ENCODE assay signal across 11 cellular contexts in the genomic region with DNA sequence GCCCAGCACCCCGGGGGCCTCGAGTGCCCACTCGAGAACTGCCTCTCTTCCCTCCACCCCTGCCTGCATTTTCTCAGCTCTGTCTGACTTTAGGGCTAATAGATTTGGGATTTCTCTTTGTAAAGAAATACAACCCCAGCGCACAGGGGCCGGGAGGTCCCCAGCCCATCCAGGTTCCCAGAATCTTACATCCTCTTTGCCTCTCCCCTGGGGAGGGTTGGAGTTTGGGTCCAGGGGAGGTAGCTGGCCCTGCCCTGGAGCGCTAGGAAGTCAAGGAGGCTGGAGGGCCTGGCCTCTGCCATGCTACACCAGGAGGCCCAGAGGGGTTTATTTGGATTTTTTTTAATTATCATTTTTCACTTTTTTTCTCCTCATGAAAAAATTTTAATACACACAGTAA.
A peak's percentile ranks its signal among the peaks of the same experiment; 100 is the strongest.
DNase-seq lines count a peak whose midpoint lies in the region; ATAC-seq and TF ChIP-seq lines count a peak whose summit lies in the region.
"Had no signal": no experiment of that assay in that cellular context is flagged by ENCODE, and none has a peak within 500 bp of the region (broad histone marks: within the 10 kb centered on the region; RNA-seq: fewer than 3 reads in every experiment).

No MANE protein-coding gene starts in this region.

- peak overlapping the region in 1 of 3 donors; percentile 15 for H3K4me3 ChIP-seq in breast epithelium
- peak overlapping the region; percentile 41; the same call in 1 of the 2 replicates for H3K4me3 ChIP-seq in PC-3 (ENCODE audit: low read length)
- peak overlapping the region; percentile 25; the same call in 1 of the 2 replicates for H3K4me3 ChIP-seq in iPS-18c (ENCODE audit: insufficient read depth, low read depth, low read length)
- peak overlapping the region; percentile 27 to 29 for H3K4me3 ChIP-seq in stomach smooth muscle (ENCODE audit: low read length in 2 of 2)
- no peak overlapping the region for H3K4me3 ChIP-seq in naive thymus-derived CD4-positive, alpha-beta T cell (ENCODE audit: low read length)
- H3K4me3 ChIP-seq: body of pancreas had no signal

- H3K27me3 Mint-ChIP-seq in MCF 10A (ENCODE audit: insufficient read depth, unreplicated experiment): no peaks in the 10 kb centered on the region
- peaks cover 0 to 8% (median 4%) of the 10 kb centered on the region in 5 donors for H3K27me3 Mint-ChIP-seq in naive thymus-derived CD4-positive, alpha-beta T cell

- H3K79me2 ChIP-seq in PC-3 (ENCODE audit: low read length): no peaks in the 10 kb centered on the region

- TF ChIP-seq CTCF in MCF 10A (IDR thresholded peaks at IDR 0.05; ENCODE audit: unreplicated experiment): no peak
- no peak for TF ChIP-seq CTCF in breast epithelium (IDR thresholded peaks at IDR 0.05)
- no peak for TF ChIP-seq CTCF in PC-3 (conservative IDR thresholded peaks at IDR 0.05; ENCODE audit: low read depth, low read length)

- intact Hi-C loops in MCF 10A (cut with micrococcal nuclease): loop anchor here (2.0 to 5.0 kb wide), 3 partner anchors 102 to 343 kb away; no protein-coding TSS in a partner anchor
- intact Hi-C loops in breast epithelium (cut with DNase I; ENCODE audit: low total_unique reads): no loop called here
- intact Hi-C loops in PC-3 (cut with micrococcal nuclease): loop anchor here (5.0 kb wide), 1 partner anchor 238 kb away; no protein-coding TSS in a partner anchor
- intact Hi-C loops in naive thymus-derived CD4-positive, alpha-beta T cell (cut with micrococcal nuclease): loop anchor here in 1 of 2 donors (5.0 kb wide), 1 partner anchor 628 kb away; no protein-coding TSS in a partner anchor

- H2AFZ ChIP-seq in PC-3 (ENCODE audit: low read length): peak overlapping the region; percentile 79

- no peaks in the 10 kb centered on the region for H3K36me3 Mint-ChIP-seq in MCF 10A (ENCODE audit: insufficient read depth, unreplicated experiment)
- no peaks in the 10 kb centered on the region for H3K36me3 Mint-ChIP-seq in naive thymus-derived CD4-positive, alpha-beta T cell

- no peaks in the 10 kb centered on the region for H4K20me1 ChIP-seq in PC-3 (ENCODE audit: low read length)

- H3K27ac ChIP-seq in breast epithelium (no peak overlapping the region), PC-3 (ENCODE audit: low read length) (no peak overlapping the region), stomach smooth muscle (ENCODE audit: low read length) (no peak overlapping the region)
- H3K27ac ChIP-seq in naive thymus-derived CD4-positive, alpha-beta T cell (ENCODE audit: low read depth, low read length): no peak overlapping the region
- H3K27ac ChIP-seq: body of pancreas had no signal

- H3K27me3 ChIP-seq in breast epithelium (no peaks in the 10 kb centered on the region), PC-3 (ENCODE audit: low read length) (peaks cover 2% of the 10 kb centered on the region; the same call in 1 of the 2 replicates), stomach smooth muscle (ENCODE audit: control insufficient read depth in 1 of 2, insufficient read depth in 2 of 2, low read length in 2 of 2) (no peaks in the 10 kb centered on the region)
- H3K27me3 ChIP-seq in naive thymus-derived CD4-positive, alpha-beta T cell (ENCODE audit: control insufficient read depth in 2 of 2, insufficient read depth in 2 of 2, low read length in 2 of 2): no peaks in the 10 kb centered on the region
- H3K27me3 ChIP-seq: body of pancreas had no signal

- POLR2A ChIA-PET in MCF 10A (lab: Yijun Ruan, JAX) (interaction anchor here (0.6 kb wide), 1 partner anchor 331 kb away, joined by 3 read pairs; no protein-coding TSS in a partner anchor), PC-3 (lab: Charles Lee; ENCODE audit: unreplicated experiment) (no interaction called here)
- POLR2A ChIA-PET in naive thymus-derived CD4-positive, alpha-beta T cell (lab: Charles Lee): no interaction called here

- no peak for DNase-seq in MCF 10A (ENCODE audit: unreplicated experiment)
- no peak for DNase-seq in breast epithelium (ENCODE audit: low spot score in 2 of 2)
- DNase-seq in PC-3: no peak
- no peak for DNase-seq in naive thymus-derived CD4-positive, alpha-beta T cell
- no peak for DNase-seq in hippocampal formation (lab: John Stamatoyannopoulos, UW)
- DNase-seq: effector memory CD4-positive, alpha-beta T cell had no signal

- no TSS peak for BruUV-seq in MCF 10A (replicated peaks; lab: Mats Ljungman, UMichigan)
- BruUV-seq in PC-3 (replicated peaks; lab: Mats Ljungman, UMichigan): no TSS peak

- no peak overlapping the region for H3K9ac ChIP-seq in PC-3 (ENCODE audit: low read length)
- no peak overlapping the region for H3K9ac ChIP-seq in stomach smooth muscle (ENCODE audit: low read length in 2 of 2)

- H3K4me1 Mint-ChIP-seq in MCF 10A (ENCODE audit: insufficient read depth, unreplicated experiment): peaks cover 20% of the 10 kb centered on the region
- H3K4me1 Mint-ChIP-seq in naive thymus-derived CD4-positive, alpha-beta T cell: peaks cover 0 to 4% (median 0%) of the 10 kb centered on the region in 7 donors

- CTCF ChIA-PET in MCF 10A (lab: Yijun Ruan, JAX) (interaction anchor here (0.6 to 1.9 kb wide), 10 partner anchors 10 to 216 kb away, joined by 3 to 8 read pairs (median 3); no protein-coding TSS in a partner anchor), PC-3 (lab: Charles Lee) (interaction anchor here (0.6 kb wide), 1 partner anchor 237 kb away, joined by 3 read pairs; no protein-coding TSS in a partner anchor)
- CTCF ChIA-PET in naive thymus-derived CD4-positive, alpha-beta T cell (lab: Charles Lee): no interaction called here

- ATAC-seq in PC-3 (no peak), GM19035 (IDR thresholded peaks at IDR 0.05; ENCODE audit: unreplicated experiment) (no peak)
- ATAC-seq in naive thymus-derived CD4-positive, alpha-beta T cell: no peak

- no peaks in the 10 kb centered on the region for H3K4me1 ChIP-seq in breast epithelium
- H3K4me1 ChIP-seq in PC-3 (ENCODE audit: insufficient read depth, low read length): peaks cover 15% of the 10 kb centered on the region
- H3K4me1 ChIP-seq in stomach smooth muscle (ENCODE audit: control insufficient read depth, insufficient read depth, low read length): peaks cover 7% of the 10 kb centered on the region
- H3K4me1 ChIP-seq in naive thymus-derived CD4-positive, alpha-beta T cell (ENCODE audit: control insufficient read depth in 2 of 2, insufficient read depth in 2 of 2, low read length in 2 of 2): no peaks in the 10 kb centered on the region

- H3K9me3 Mint-ChIP-seq in MCF 10A (ENCODE audit: unreplicated experiment): no peaks in the 10 kb centered on the region
- H3K9me3 Mint-ChIP-seq in naive thymus-derived CD4-positive, alpha-beta T cell: no peaks in the 10 kb centered on the region
- H3K9me3 Mint-ChIP-seq: activated B cell treated with CpG ODN at 0.5 μM for 24 hours had no signal

- no peak for TF ChIP-seq POLR2A in breast epithelium (IDR thresholded peaks at IDR 0.05)

- H3K9me3 ChIP-seq in breast epithelium (no peaks in the 10 kb centered on the region), PC-3 (ENCODE audit: low read length) (no peaks in the 10 kb centered on the region), iPS-18c (ENCODE audit: control insufficient read depth, insufficient read depth, low read length) (no peaks in the 10 kb centered on the region), stomach smooth muscle (ENCODE audit: control insufficient read depth in 2 of 2, low read length in 2 of 2) (no peaks in the 10 kb centered on the region)
- H3K9me3 ChIP-seq in naive thymus-derived CD4-positive, alpha-beta T cell (ENCODE audit: control insufficient read depth in 2 of 3, low read length in 3 of 3): no peaks in the 10 kb centered on the region
- H3K9me3 ChIP-seq: body of pancreas had no signal

- H3K9me2 ChIP-seq in PC-3 (replicated peaks; ENCODE audit: low read length): no peaks in the 10 kb centered on the region

- H3K36me3 ChIP-seq in breast epithelium (no peaks in the 10 kb centered on the region), PC-3 (ENCODE audit: low read depth, low read length) (no peaks in the 10 kb centered on the region), stomach smooth muscle (ENCODE audit: control insufficient read depth in 2 of 2, insufficient read depth in 2 of 2, low read length in 2 of 2) (no peaks in the 10 kb centered on the region)
- no peaks in the 10 kb centered on the region for H3K36me3 ChIP-seq in naive thymus-derived CD4-positive, alpha-beta T cell (ENCODE audit: control insufficient read depth in 2 of 3, insufficient read depth in 3 of 3, low read length in 3 of 3)

- H3F3A ChIP-seq in PC-3 (ENCODE audit: low read length, unreplicated experiment): no peaks in the 10 kb centered on the region

- peak overlapping the region; percentile 76 for H3K4me2 ChIP-seq in PC-3 (ENCODE audit: low read length)

- peak overlapping the region; percentile 50 for H3K4me3 Mint-ChIP-seq in MCF 10A (ENCODE audit: unreplicated experiment)
- H3K4me3 Mint-ChIP-seq in naive thymus-derived CD4-positive, alpha-beta T cell: no peak overlapping the region

- H3K27ac Mint-ChIP-seq in MCF 10A (ENCODE audit: low read depth, unreplicated experiment): no peak overlapping the region
- H3K27ac Mint-ChIP-seq in naive thymus-derived CD4-positive, alpha-beta T cell: no peak overlapping the region
- H3K27ac Mint-ChIP-seq: activated B cell treated with CpG ODN at 0.5 μM for 24 hours had no signal
